In genomic region chr2:81206216-81206615, GRCh38 we compare ENCODE assay signal across 29 cellular contexts.
"Had no signal": no experiment of that assay in that cellular context is flagged by ENCODE, and none has a peak within 500 bp of the region (broad histone marks: within the 10 kb centered on the region; RNA-seq: fewer than 3 reads in every experiment).

No MANE protein-coding gene starts in this region.

- H3K4me3 ChIP-seq: colonic mucosa, esophagus squamous epithelium, heart right ventricle, lower lobe of right lung, mucosa of descending colon, pancreas, right lobe of liver, suprapubic skin, transverse colon, upper lobe of right lung, uterus had no signal

- ATAC-seq: heart right ventricle; left ventricle myocardium superior; lower lobe of right lung; mucosa of descending colon; natural killer cell treated with Interleukin-12 subunit alpha and Interleukin-12 subunit beta and Interleukin-15 and Interleukin-18, amount 100 ng/mL, for 72 hours; pancreas; right lobe of liver; stimulated activated naive CD8-positive, alpha-beta T cell treated with anti-CD3 and anti-CD28 coated beads, Interleukin-15, amount 100 ng/mL, for 72 hours; upper lobe of right lung had no signal

- H3K9me3 ChIP-seq: colonic mucosa, neutrophil, pancreas, right lobe of liver, suprapubic skin, transverse colon, upper lobe of right lung, uterus had no signal

- H3K4me1 ChIP-seq: colonic mucosa, esophagus squamous epithelium, heart right ventricle, lower lobe of right lung, pancreas, right lobe of liver, suprapubic skin, transverse colon, upper lobe of right lung, uterus had no signal

- FAIRE-seq: endometrium, islet of Langerhans, pancreas, small intestine had no signal

- H3K36me3 ChIP-seq: colonic mucosa, esophagus squamous epithelium, heart right ventricle, lower lobe of right lung, neutrophil, pancreas, right lobe of liver, suprapubic skin, transverse colon, upper lobe of right lung, uterus had no signal

- H3K27ac ChIP-seq: colonic mucosa, esophagus squamous epithelium, heart right ventricle, lower lobe of right lung, neutrophil, pancreas, right lobe of liver, suprapubic skin, transverse colon, upper lobe of right lung, uterus had no signal

- DNase-seq: colonic mucosa; effector memory CD4-positive, alpha-beta T cell; erythroblast; esophagus squamous epithelium; foreskin melanocyte; glutamatergic neuron; heart right ventricle; hippocampal formation; kidney glomerular epithelial cell; left ventricle myocardium superior; lower lobe of right lung; mucosa of descending colon; naive B cell; right lobe of liver; small intestine; stimulated activated CD4-positive, alpha-beta T cell treated with anti-CD3 and anti-CD28 coated beads, Interleukin-15, amount 100 ng/mL, for 24 hours; stimulated activated CD4-positive, alpha-beta T cell treated with anti-CD3 and anti-CD28 coated beads, Interleukin-4, amount 100 ng/mL, for 1 hour; stimulated activated CD8-positive, alpha-beta memory T cell treated with anti-CD3 and anti-CD28 coated beads, Interleukin-4, amount 100 ng/mL, for 48 hours; stimulated activated naive CD4-positive, alpha-beta T cell; stimulated activated naive CD8-positive, alpha-beta T cell treated with anti-CD3 and anti-CD28 coated beads, Interleukin-15, amount 100 ng/mL, for 72 hours; transverse colon; upper lobe of right lung; uterus had no signal

- H3K27me3 ChIP-seq: colonic mucosa, esophagus squamous epithelium, heart right ventricle, neutrophil, pancreas, right lobe of liver, suprapubic skin, transverse colon, upper lobe of right lung, uterus had no signal
